In genomic region chr12:92442782-92443181, GRCh38 we compare ENCODE assay signal across 20 cellular contexts.
DNase-seq lines count a peak whose midpoint lies in the region; ATAC-seq, FAIRE-seq and TF ChIP-seq lines count a peak whose summit lies in the region.
"Had no signal": no experiment of that assay in that cellular context is flagged by ENCODE, and none has a peak within 500 bp of the region (broad histone marks: within the 10 kb centered on the region; RNA-seq: fewer than 3 reads in every experiment).

No MANE protein-coding gene starts in this region.

- H3K9ac ChIP-seq in OCI-LY1 (ENCODE audit: low read length) (no peak overlapping the region), colonic mucosa (ENCODE audit: low read depth in 2 of 2, low read length in 2 of 2) (no peak overlapping the region)

- TF ChIP-seq CTCF in A549 (IDR thresholded peaks at IDR 0.05) (no peak), OCI-LY1 (IDR thresholded peaks at IDR 0.05; ENCODE audit: low read length) (no peak), fibroblast of mammary gland (conservative IDR thresholded peaks at IDR 0.05; ENCODE audit: control insufficient read depth, insufficient read depth, low read depth, low read length) (no peak), colonic mucosa (IDR thresholded peaks at IDR 0.05) (no peak)

- TF ChIP-seq EP300 in A549 (IDR thresholded peaks at IDR 0.05): no peak

- H3K27ac ChIP-seq in A549: peak overlapping the region in 1 of 2 experiments; percentile 11; a peak in 2 of 6 replicates
- H3K27ac ChIP-seq in OCI-LY1 (ENCODE audit: low read depth, low read length, poor library complexity, severe bottlenecking): peak overlapping the region; percentile 99
- no peak overlapping the region for H3K27ac ChIP-seq in colonic mucosa

- no peak overlapping the region for H2AFZ ChIP-seq in OCI-LY1 (ENCODE audit: low read length)

- ATAC-seq in A549 (no peak), HG03159 (IDR thresholded peaks at IDR 0.05; ENCODE audit: unreplicated experiment) (no peak)
- ATAC-seq in activated T-helper 17 cell treated with anti-CD3 and anti-CD28 coated beads, Interleukin-2, amount 50 U/mL, for 72 hours (replicated peaks): no peak
- ATAC-seq: heart right ventricle had no signal

- H3K4me3 ChIP-seq in A549 (no peak overlapping the region), OCI-LY1 (ENCODE audit: low read depth, low read length, poor library complexity, severe bottlenecking) (no peak overlapping the region), fibroblast of mammary gland (ENCODE audit: control insufficient read depth, low read depth, low read length) (no peak overlapping the region), colonic mucosa (no peak overlapping the region)
- H3K4me3 ChIP-seq: heart right ventricle had no signal

- no peak overlapping the region for H3K27ac Mint-ChIP-seq in activated T-helper 17 cell treated with anti-CD3 and anti-CD28 coated beads, Interleukin-2, amount 50 U/mL, for 72 hours

- CTCF ChIA-PET in A549 (lab: Yijun Ruan, JAX): no interaction called here

- no peaks in the 10 kb centered on the region for H3K9me3 Mint-ChIP-seq in activated T-helper 17 cell treated with anti-CD3 and anti-CD28 coated beads, Interleukin-2, amount 50 U/mL, for 72 hours

- H4K20me1 ChIP-seq in OCI-LY1 (ENCODE audit: insufficient read depth, low read length): no peaks in the 10 kb centered on the region

- H3K4me1 ChIP-seq in A549 (peaks cover 28% of the 10 kb centered on the region), OCI-LY1 (ENCODE audit: insufficient read depth, low read length, severe bottlenecking) (peaks cover 82% of the 10 kb centered on the region), colonic mucosa (no peaks in the 10 kb centered on the region)

- no peak for TF ChIP-seq POLR2A in A549 (IDR thresholded peaks at IDR 0.05; ENCODE audit: low read length)

- H3K9me2 ChIP-seq in OCI-LY1 (ENCODE audit: low read depth, low read length): no peaks in the 10 kb centered on the region

- no peak for FAIRE-seq in A549 (lab: Jason Lieb, UNC)
- FAIRE-seq: islet of Langerhans, TTC549 had no signal

- H3K27me3 ChIP-seq in OCI-LY1 (ENCODE audit: insufficient read depth, low read length) (no peaks in the 10 kb centered on the region), colonic mucosa (no peaks in the 10 kb centered on the region)
- H3K27me3 ChIP-seq: heart right ventricle had no signal

- DNase-seq in A549 (ENCODE audit: low read depth in 1 of 2, low spot score in 1 of 2) (no peak), COLO829 (ENCODE audit: low spot score) (peak; percentile 96), fibroblast of mammary gland (ENCODE audit: low read depth) (peak; percentile 21), colonic mucosa (no peak), AML-193 (lab: John Stamatoyannopoulos, UW) (no peak)
- DNase-seq: activated CD8-positive, alpha-beta memory T cell treated with anti-CD3 and anti-CD28 coated beads for 24 hours; aorta; erythroblast; HCEC 1CT; heart right ventricle; Kasumi-1; NCI-H1694 treated with DMSO at 0.1 percent for 48 hours; NCI-H510A treated with DMSO at 0.1 percent for 48 hours; right cardiac atrium; stimulated activated CD4-positive, alpha-beta T cell treated with anti-CD3 and anti-CD28 coated beads, Interleukin-1b, Interleukin-23, amount 100 ng/mL, for 48 hours had no signal

- POLR2A ChIA-PET in A549 (lab: Yijun Ruan, JAX): interaction anchor here (0.6 kb wide), 1 partner anchor 284 kb away, joined by 6 read pairs; no protein-coding TSS in a partner anchor

- H3K27me3 Mint-ChIP-seq in activated T-helper 17 cell treated with anti-CD3 and anti-CD28 coated beads, Interleukin-2, amount 50 U/mL, for 72 hours: no peaks in the 10 kb centered on the region

- H3K36me3 Mint-ChIP-seq in activated T-helper 17 cell treated with anti-CD3 and anti-CD28 coated beads, Interleukin-2, amount 50 U/mL, for 72 hours (ENCODE audit: low read depth): no peaks in the 10 kb centered on the region

- WGBS in A549 (ENCODE audit: missing lambda C conversion rate): 72% methylated on average over 3 of the region's 3 CpGs

- peaks cover 5% of the 10 kb centered on the region for H3K4me1 Mint-ChIP-seq in activated T-helper 17 cell treated with anti-CD3 and anti-CD28 coated beads, Interleukin-2, amount 50 U/mL, for 72 hours

- H3K36me3 ChIP-seq in OCI-LY1 (ENCODE audit: insufficient read depth, low read length) (no peaks in the 10 kb centered on the region), colonic mucosa (no peaks in the 10 kb centered on the region)
- H3K36me3 ChIP-seq: heart right ventricle had no signal

- no peaks in the 10 kb centered on the region for H3K9me3 ChIP-seq in A549
- H3K9me3 ChIP-seq in OCI-LY1 (ENCODE audit: low read length): no peaks in the 10 kb centered on the region
- no peaks in the 10 kb centered on the region for H3K9me3 ChIP-seq in colonic mucosa
- H3K9me3 ChIP-seq: heart right ventricle had no signal

- H3K79me2 ChIP-seq in OCI-LY1 (ENCODE audit: insufficient read depth, low read length): no peaks in the 10 kb centered on the region

- no peak for TF ChIP-seq RAD21 in A549 (conservative IDR thresholded peaks at IDR 0.05 in 1 of 2, IDR thresholded peaks at IDR 0.05 in 1 of 2)

- 0 out of 2 replicates have a peak, but pooled peaks cover 6% of the 10 kb centered on the region for H3F3A ChIP-seq in OCI-LY1 (ENCODE audit: insufficient read depth, low read length)

- H3K4me2 ChIP-seq in A549 (no peak overlapping the region), OCI-LY1 (ENCODE audit: low read length) (no peak overlapping the region)

- no peak overlapping the region for H3K4me3 Mint-ChIP-seq in activated T-helper 17 cell treated with anti-CD3 and anti-CD28 coated beads, Interleukin-2, amount 50 U/mL, for 72 hours

- intact Hi-C loops in colonic mucosa (cut with DNase I): no loop called here

TF ChIP-seq in A549, 52 proteins besides CTCF, POLR2A, EP300 and RAD21:
- no peak for TF ChIP-seq MAZ (IDR thresholded peaks at IDR 0.05; ENCODE audit: borderline replicate concordance, low read depth, low read length)
- no peak for TF ChIP-seq FOSL2 (IDR thresholded peaks at IDR 0.05)
- TF ChIP-seq FOSL2 (CRISPR knock-in tag; IDR thresholded peaks at IDR 0.05): 0 out of 2 replicates have a peak, but pooled peaks have one; percentile 16
- TF ChIP-seq HOXB5 (CRISPR knock-in tag; IDR thresholded peaks at IDR 0.05): no peak
- no peak for TF ChIP-seq TP53 (CRISPR knock-in tag; IDR thresholded peaks at IDR 0.05)
- TF ChIP-seq ATOH8 (CRISPR knock-in tag; IDR thresholded peaks at IDR 0.05; ENCODE audit: low read depth): no peak
- no peak for TF ChIP-seq RARB (CRISPR knock-in tag; IDR thresholded peaks at IDR 0.05)
- no peak for TF ChIP-seq HDAC2 (IDR thresholded peaks at IDR 0.05)

Comparison
In these comparisons a context has a peak if more than half of its experiments do, and no peak if none do; other contexts are left out.
1. DNase-seq: peak in COLO829 (single experiment) and fibroblast of mammary gland (single experiment); none in A549 (0 of 2), colonic mucosa (single experiment) and AML-193 (0 of 2).